Comparison of ENCODE assay signal across 26 cellular contexts in genomic region chr5:79886456-79886855, GRCh38.
DNase-seq lines count a peak whose midpoint lies in the region; ATAC-seq, FAIRE-seq and TF ChIP-seq lines count a peak whose summit lies in the region.
"Had no signal": no experiment of that assay in that cellular context is flagged by ENCODE, and none has a peak within 500 bp of the region (broad histone marks: within the 10 kb centered on the region; RNA-seq: fewer than 3 reads in every experiment).

No MANE protein-coding gene starts in this region.

- H3K4me2 ChIP-seq in MM.1S (ENCODE audit: low read depth, low read length), result peak overlapping the region; percentile 55

- H3K27me3 Mint-ChIP-seq in activated B cell treated with CpG ODN at 0.5 μM for 24 hours, result no peaks in the 10 kb centered on the region
- H3K27me3 Mint-ChIP-seq: CD4-positive, alpha-beta T cell had no signal

- H3K4me1 Mint-ChIP-seq in activated B cell treated with CpG ODN at 0.5 μM for 24 hours, result peaks cover 39% of the 10 kb centered on the region
- H3K4me1 Mint-ChIP-seq: activated naive CD4-positive, alpha-beta T cell treated with anti-CD3 and anti-CD28 coated beads, Interleukin-2, amount 50 U/mL, for 24 hours; activated T-helper 17 cell treated with anti-CD3 and anti-CD28 coated beads, Interleukin-2, amount 50 U/mL, for 72 hours had no signal

- peaks cover 35% of the 10 kb centered on the region for H3F3A ChIP-seq in MM.1S (ENCODE audit: insufficient read depth, low read length)

- H3K27ac ChIP-seq in MM.1S (ENCODE audit: low read length), result peak overlapping the region; percentile 95
- H3K27ac ChIP-seq in small intestine (ENCODE audit: low read depth in 1 of 2, low read length in 1 of 2), result no peak overlapping the region
- H3K27ac ChIP-seq: left lung, Peyer's patch, SJSA1, suprapubic skin had no signal

- H3K9ac ChIP-seq in MM.1S (ENCODE audit: low read length), result peak overlapping the region; percentile 41

- H3K27ac Mint-ChIP-seq in activated B cell treated with CpG ODN at 0.5 μM for 24 hours, result no peak overlapping the region
- H3K27ac Mint-ChIP-seq: activated naive CD4-positive, alpha-beta T cell treated with anti-CD3 and anti-CD28 coated beads, Interleukin-2, amount 50 U/mL, for 24 hours; activated T-helper 17 cell treated with anti-CD3 and anti-CD28 coated beads, Interleukin-2, amount 50 U/mL, for 72 hours; CD4-positive, alpha-beta T cell; H9; stimulated activated memory B cell treated with anti-CD40 and anti-IgM and Interleukin-4, amounts not matched to agents 10 μg/mL and 1 μg/mL and 100 μg/mL, for 72 hours had no signal

- peaks cover 12% of the 10 kb centered on the region for H3K9me3 Mint-ChIP-seq in activated B cell treated with CpG ODN at 0.5 μM for 24 hours
- H3K9me3 Mint-ChIP-seq: activated naive CD4-positive, alpha-beta T cell treated with anti-CD3 and anti-CD28 coated beads, Interleukin-2, amount 50 U/mL, for 24 hours; CD4-positive, alpha-beta T cell; stimulated activated memory B cell treated with anti-CD40 and anti-IgM and Interleukin-4, amounts not matched to agents 10 μg/mL and 1 μg/mL and 100 μg/mL, for 72 hours had no signal

- DNase-seq in DMS 273 treated with DMSO at 0.1 percent for 48 hours (lab: John Stamatoyannopoulos, UW), result peak; percentile 41
- peak; percentile 56 for DNase-seq in MM.1S
- DNase-seq in NCI-H510A treated with DMSO at 0.1 percent for 48 hours (lab: John Stamatoyannopoulos, UW), result peak; percentile 62
- no peak for DNase-seq in activated B cell treated with CpG ODN at 0.5 μM for 24 hours
- no peak for DNase-seq in small intestine
- no peak for DNase-seq in stimulated activated CD4-positive, alpha-beta T cell treated with anti-CD3 and anti-CD28 coated beads, Interleukin-2, amount 100 ng/mL, for 24 hours
- DNase-seq: activated CD4-positive, alpha-beta T cell treated with anti-CD3 and anti-CD28 coated beads, Interleukin-2, amount 50 U/mL, for 48 hours; activated CD4-positive, CD25-positive, alpha-beta regulatory T cell; amygdala; CD4-positive, alpha-beta T cell; GDM1; H9; left lung; mesenchymal stem cell; NCI-H187 treated with DMSO at 0.1 percent for 48 hours; Peyer's patch; right cardiac atrium; stimulated activated CD4-positive, alpha-beta T cell treated with anti-CD3 and anti-CD28 coated beads, Interleukin-4, amount 100 ng/mL, for 24 hours had no signal

- no peaks in the 10 kb centered on the region for H3K79me2 ChIP-seq in MM.1S (ENCODE audit: low read length)

- POLR2A ChIA-PET in activated B cell treated with CpG ODN at 0.5 μM for 24 hours (lab: Charles Lee), result no interaction called here

- H3K27me3 ChIP-seq in MM.1S (replicated peaks; ENCODE audit: insufficient read depth, low read length) (no peaks in the 10 kb centered on the region), small intestine (ENCODE audit: control insufficient read depth in 2 of 2, insufficient read depth in 2 of 2, low read length in 2 of 2) (no peaks in the 10 kb centered on the region)
- H3K27me3 ChIP-seq: left lung, Peyer's patch, SJSA1, suprapubic skin had no signal

- no peaks in the 10 kb centered on the region for H3K9me2 ChIP-seq in MM.1S (replicated peaks; ENCODE audit: insufficient read depth, low read length)

- H3K4me1 ChIP-seq in MM.1S (ENCODE audit: low read length) (peaks cover 58% of the 10 kb centered on the region), small intestine (ENCODE audit: control insufficient read depth in 2 of 2, insufficient read depth in 1 of 2, low read depth in 1 of 2, low read length in 1 of 2) (no peaks in the 10 kb centered on the region)
- H3K4me1 ChIP-seq: left lung, Peyer's patch, SJSA1, suprapubic skin had no signal

- no peak for FAIRE-seq in small intestine (lab: Jason Lieb, UNC)
- FAIRE-seq: endothelial cell of umbilical vein, K562 had no signal

- H3K36me3 Mint-ChIP-seq in activated B cell treated with CpG ODN at 0.5 μM for 24 hours (ENCODE audit: low read depth), result no peaks in the 10 kb centered on the region
- H3K36me3 Mint-ChIP-seq: stimulated activated memory B cell treated with anti-CD40 and anti-IgM and Interleukin-4, amounts not matched to agents 10 μg/mL and 1 μg/mL and 100 μg/mL, for 72 hours had no signal

- H3K9me3 ChIP-seq in MM.1S (replicated peaks; ENCODE audit: insufficient read depth, low read length), result no peaks in the 10 kb centered on the region
- H3K9me3 ChIP-seq in small intestine (ENCODE audit: control insufficient read depth, low read depth), result no peaks in the 10 kb centered on the region
- H3K9me3 ChIP-seq: Peyer's patch, SJSA1, suprapubic skin had no signal

- no peak for ATAC-seq in activated B cell treated with CpG ODN at 0.5 μM for 24 hours (ENCODE audit: low read depth)
- no peak for ATAC-seq in HG03521 (IDR thresholded peaks at IDR 0.05; ENCODE audit: unreplicated experiment)
- ATAC-seq: activated T-helper 17 cell treated with anti-CD3 and anti-CD28 coated beads, Interleukin-2, amount 50 U/mL, for 72 hours; K562; left lung; right cardiac atrium; stimulated activated memory B cell treated with anti-CD40 and anti-IgM and Interleukin-4, amounts not matched to agents 10 μg/mL and 1 μg/mL and 100 μg/mL, for 72 hours had no signal

- H3K4me3 ChIP-seq in MM.1S (ENCODE audit: low read length) (0 out of 2 replicates have a peak overlapping the region, but pooled peaks have one; percentile 2), small intestine (ENCODE audit: low read depth in 1 of 2, low read length in 2 of 2) (no peak overlapping the region)
- H3K4me3 ChIP-seq: K562, left lung, Peyer's patch, SJSA1, suprapubic skin had no signal

- WGBS in small intestine, 3 donors, result 59 to 62% (median 61%) methylated on average over 5 of the region's 5 CpGs

- CTCF ChIA-PET in activated B cell treated with CpG ODN at 0.5 μM for 24 hours (lab: Charles Lee), result no interaction called here

- H2AFZ ChIP-seq in MM.1S (ENCODE audit: low read length), result peak overlapping the region; percentile 60

- H4K20me1 ChIP-seq in MM.1S (ENCODE audit: insufficient read depth, low read length), result no peaks in the 10 kb centered on the region

- intact Hi-C loops in activated B cell treated with CpG ODN at 0.5 μM for 24 hours (cut with micrococcal nuclease), result no loop called here

- TF ChIP-seq CTCF in MM.1S (IDR thresholded peaks at IDR 0.05; ENCODE audit: low read length), result no peak
- no peak for TF ChIP-seq CTCF in activated B cell treated with CpG ODN at 0.5 μM for 24 hours (IDR thresholded peaks at IDR 0.05)

- H3K4me3 Mint-ChIP-seq in activated B cell treated with CpG ODN at 0.5 μM for 24 hours, result peak overlapping the region; percentile 12
- H3K4me3 Mint-ChIP-seq: activated naive CD4-positive, alpha-beta T cell treated with anti-CD3 and anti-CD28 coated beads, Interleukin-2, amount 50 U/mL, for 24 hours; activated T-helper 17 cell treated with anti-CD3 and anti-CD28 coated beads, Interleukin-2, amount 50 U/mL, for 72 hours; CD4-positive, alpha-beta T cell; H9; stimulated activated memory B cell treated with anti-CD40 and anti-IgM and Interleukin-4, amounts not matched to agents 10 μg/mL and 1 μg/mL and 100 μg/mL, for 72 hours had no signal

- no peaks in the 10 kb centered on the region for H3K36me3 ChIP-seq in MM.1S (replicated peaks; ENCODE audit: insufficient read depth, low read length)
- H3K36me3 ChIP-seq in small intestine (ENCODE audit: control insufficient read depth in 2 of 2, insufficient read depth in 2 of 2, low read length in 2 of 2), result no peaks in the 10 kb centered on the region
- H3K36me3 ChIP-seq: left lung, Peyer's patch, SJSA1, suprapubic skin had no signal

Comparison
In these comparisons a context has a peak if more than half of its experiments do, and no peak if none do; other contexts are left out.
1. DNase-seq: peak in DMS 273 treated with DMSO at 0.1 percent for 48 hours (single experiment), MM.1S (single experiment) and NCI-H510A treated with DMSO at 0.1 percent for 48 hours (single experiment); none in activated B cell treated with CpG ODN at 0.5 μM for 24 hours (single experiment), small intestine (single experiment) and stimulated activated CD4-positive, alpha-beta T cell treated with anti-CD3 and anti-CD28 coated beads, Interleukin-2, amount 100 ng/mL, for 24 hours (0 of 2).